In the genomic region with DNA sequence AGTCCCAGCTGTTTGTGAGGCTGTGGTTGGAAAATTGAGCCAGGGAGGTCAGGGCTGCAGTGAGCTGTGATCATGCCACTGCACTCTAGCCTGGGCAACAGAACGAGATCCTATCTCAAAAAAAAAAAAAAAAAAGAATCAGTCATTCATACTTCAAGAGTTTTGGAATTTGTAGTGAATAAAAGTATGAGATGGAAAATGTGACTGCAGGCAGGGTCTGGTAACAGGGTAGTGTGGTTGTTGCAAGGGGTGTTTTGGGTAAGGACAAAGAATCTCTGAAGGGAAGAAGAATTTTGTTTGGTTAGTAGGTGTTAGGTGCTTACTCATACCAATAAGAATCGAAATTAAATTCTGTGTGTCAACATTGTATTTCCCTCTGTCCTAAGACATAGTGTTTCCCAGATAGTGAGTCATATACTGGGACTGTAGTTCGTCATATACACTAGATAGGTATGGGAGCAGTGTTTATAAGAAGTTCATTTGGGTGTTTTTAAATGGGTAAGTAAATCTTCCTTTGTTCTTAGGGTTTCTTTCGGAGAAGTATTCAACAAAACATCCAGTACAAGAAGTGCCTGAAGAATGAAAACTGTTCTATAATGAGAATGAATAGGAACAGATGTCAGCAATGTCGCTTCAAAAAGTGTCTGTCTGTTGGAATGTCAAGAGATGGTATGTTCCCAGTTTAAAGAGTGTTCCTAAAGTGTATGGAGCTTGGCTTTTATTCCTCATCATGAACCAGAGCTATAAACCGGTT, we compare ENCODE assay signal across 11 cellular contexts. TPM values are rescaled to one million over a fixed set of nuclear protein-coding genes. Genes with fewer than 3 reads are reported as not detected.
A peak's percentile ranks its signal among the peaks of the same experiment; 100 is the strongest.
DNase-seq lines count a peak whose midpoint lies in the region; ATAC-seq, FAIRE-seq and TF ChIP-seq lines count a peak whose summit lies in the region.
"Had no signal": no experiment of that assay in that cellular context is flagged by ENCODE, and none has a peak within 500 bp of the region (broad histone marks: within the 10 kb centered on the region; RNA-seq: fewer than 3 reads in every experiment).

No MANE protein-coding gene starts in this region.

- peak overlapping the region; percentile 9 for H3K27ac ChIP-seq in subcutaneous abdominal adipose tissue (ENCODE audit: low read depth, low read length)

- DNase-seq in activated naive CD4-positive, alpha-beta T cell treated with anti-CD3 and anti-CD28 coated beads for 36 hours = peak; percentile 37
- no peak for DNase-seq in activated naive CD4-positive, alpha-beta T cell (lab: John Stamatoyannopoulos, UW)
- no peak for DNase-seq in activated B cell treated with CpG ODN at 0.5 μM for 24 hours
- DNase-seq in foreskin fibroblast = peak; percentile 77 to 83
- DNase-seq in DMS114 treated with DMSO at 0.1 percent for 48 hours (lab: John Stamatoyannopoulos, UW; ENCODE audit: unreplicated experiment) = no peak
- DNase-seq in activated CD4-positive, alpha-beta T cell treated with anti-CD3 and anti-CD28 coated beads, Interleukin-2, amount 10 ng/mL, durations not matched to agents 24 days and 14 days = no peak
- DNase-seq in GM12891 (ENCODE audit: insufficient read length, low spot score) = no peak
- DNase-seq: C1 segment of cervical spinal cord, Peyer's patch had no signal

- TF ChIP-seq POLR2A in GM12891 (IDR thresholded peaks at IDR 0.05; ENCODE audit: low read depth, low read length) = no peak

- H3K27ac Mint-ChIP-seq in activated naive CD4-positive, alpha-beta T cell treated with anti-CD3 and anti-CD28 coated beads for 36 hours = peak overlapping the region; percentile 4
- peak overlapping the region; percentile 4 for H3K27ac Mint-ChIP-seq in activated B cell treated with CpG ODN at 0.5 μM for 24 hours
- no peak overlapping the region for H3K27ac Mint-ChIP-seq in activated CD4-positive, alpha-beta T cell treated with anti-CD3 and anti-CD28 coated beads, Interleukin-2, amount 10 ng/mL, durations not matched to agents 24 days and 14 days
- H3K27ac Mint-ChIP-seq: dendritic cell treated with granulocyte-macrophage colony-stimulating factor and Interleukin-4, amounts not matched to agents 40 ng/mL and 50 ng/mL, for 4 days had no signal

- H3K4me3 ChIP-seq in foreskin fibroblast (ENCODE audit: low read depth in 1 of 2, low read length in 2 of 2) = no peak overlapping the region
- no peak overlapping the region for H3K4me3 ChIP-seq in subcutaneous abdominal adipose tissue (ENCODE audit: low read depth in 1 of 5, low read length in 5 of 5)
- H3K4me3 ChIP-seq: Peyer's patch had no signal

- peaks cover 0 to 7% (median 1%) of the 10 kb centered on the region in 5 donors for H3K4me1 ChIP-seq in subcutaneous abdominal adipose tissue (ENCODE audit: control insufficient read depth in 5 of 5, insufficient read depth in 5 of 5, low read length in 5 of 5)

- H3K9me3 Mint-ChIP-seq in activated naive CD4-positive, alpha-beta T cell treated with anti-CD3 and anti-CD28 coated beads for 36 hours = no peaks in the 10 kb centered on the region
- no peaks in the 10 kb centered on the region for H3K9me3 Mint-ChIP-seq in activated B cell treated with CpG ODN at 0.5 μM for 24 hours
- H3K9me3 Mint-ChIP-seq in activated CD4-positive, alpha-beta T cell treated with anti-CD3 and anti-CD28 coated beads, Interleukin-2, amount 10 ng/mL, durations not matched to agents 24 days and 14 days = no peaks in the 10 kb centered on the region
- H3K9me3 Mint-ChIP-seq: dendritic cell treated with granulocyte-macrophage colony-stimulating factor and Interleukin-4, amounts not matched to agents 40 ng/mL and 50 ng/mL, for 4 days had no signal

- no peaks in the 10 kb centered on the region for H3K9me3 ChIP-seq in subcutaneous abdominal adipose tissue (ENCODE audit: control insufficient read depth in 5 of 5, low read length in 5 of 5)
- H3K9me3 ChIP-seq: Peyer's patch had no signal

- H3K9ac ChIP-seq in subcutaneous abdominal adipose tissue (ENCODE audit: low read length in 5 of 5) = no peak overlapping the region

- POLR2A ChIA-PET in activated B cell treated with CpG ODN at 0.5 μM for 24 hours (lab: Charles Lee) = no interaction called here

- no peak for TF ChIP-seq CTCF in activated B cell treated with CpG ODN at 0.5 μM for 24 hours (IDR thresholded peaks at IDR 0.05)
- TF ChIP-seq CTCF in foreskin fibroblast (IDR thresholded peaks at IDR 0.05; ENCODE audit: low read depth, low read length) = no peak

- intact Hi-C loops in activated naive CD4-positive, alpha-beta T cell treated with anti-CD3 and anti-CD28 coated beads for 36 hours (cut with micrococcal nuclease) = loop anchor here (1.0 kb wide), 4 partner anchors 9 to 195 kb away; no protein-coding TSS in a partner anchor
- intact Hi-C loops in activated B cell treated with CpG ODN at 0.5 μM for 24 hours (cut with micrococcal nuclease) = no loop called here
- intact Hi-C loops in activated CD4-positive, alpha-beta T cell treated with anti-CD3 and anti-CD28 coated beads, Interleukin-2, amount 10 ng/mL, durations not matched to agents 24 days and 14 days (cut with micrococcal nuclease) = no loop called here

- CTCF ChIA-PET in activated naive CD4-positive, alpha-beta T cell treated with anti-CD3 and anti-CD28 coated beads for 36 hours (lab: Charles Lee) = no interaction called here
- CTCF ChIA-PET in activated B cell treated with CpG ODN at 0.5 μM for 24 hours (lab: Charles Lee) = no interaction called here

- no peak overlapping the region for H3K4me3 Mint-ChIP-seq in activated naive CD4-positive, alpha-beta T cell treated with anti-CD3 and anti-CD28 coated beads for 36 hours
- no peak overlapping the region for H3K4me3 Mint-ChIP-seq in activated B cell treated with CpG ODN at 0.5 μM for 24 hours
- no peak overlapping the region for H3K4me3 Mint-ChIP-seq in activated CD4-positive, alpha-beta T cell treated with anti-CD3 and anti-CD28 coated beads, Interleukin-2, amount 10 ng/mL, durations not matched to agents 24 days and 14 days
- H3K4me3 Mint-ChIP-seq: dendritic cell treated with granulocyte-macrophage colony-stimulating factor and Interleukin-4, amounts not matched to agents 40 ng/mL and 50 ng/mL, for 4 days had no signal

- ATAC-seq in activated B cell treated with CpG ODN at 0.5 μM for 24 hours (ENCODE audit: low read depth) = no peak

- peaks cover 27% of the 10 kb centered on the region for H3K4me1 Mint-ChIP-seq in activated naive CD4-positive, alpha-beta T cell treated with anti-CD3 and anti-CD28 coated beads for 36 hours (ENCODE audit: low read depth)
- peaks cover 11% of the 10 kb centered on the region for H3K4me1 Mint-ChIP-seq in activated B cell treated with CpG ODN at 0.5 μM for 24 hours
- peaks cover 5% of the 10 kb centered on the region for H3K4me1 Mint-ChIP-seq in activated CD4-positive, alpha-beta T cell treated with anti-CD3 and anti-CD28 coated beads, Interleukin-2, amount 10 ng/mL, durations not matched to agents 24 days and 14 days

- peaks cover 39 to 69% (median 54%) of the 10 kb centered on the region in 5 donors for H3K36me3 ChIP-seq in subcutaneous abdominal adipose tissue (ENCODE audit: control insufficient read depth in 5 of 5, insufficient read depth in 5 of 5, low read length in 5 of 5)

- FAIRE-seq in GM12891 (lab: Jason Lieb, UNC) = no peak

- peaks cover 12% of the 10 kb centered on the region for H3K36me3 Mint-ChIP-seq in activated naive CD4-positive, alpha-beta T cell treated with anti-CD3 and anti-CD28 coated beads for 36 hours (ENCODE audit: low read depth)
- peaks cover 78% of the 10 kb centered on the region for H3K36me3 Mint-ChIP-seq in activated B cell treated with CpG ODN at 0.5 μM for 24 hours (ENCODE audit: low read depth)
- H3K36me3 Mint-ChIP-seq in activated CD4-positive, alpha-beta T cell treated with anti-CD3 and anti-CD28 coated beads, Interleukin-2, amount 10 ng/mL, durations not matched to agents 24 days and 14 days (ENCODE audit: low read depth) = peaks cover 2% of the 10 kb centered on the region

- H3K27me3 ChIP-seq in subcutaneous abdominal adipose tissue (ENCODE audit: control insufficient read depth in 5 of 5, insufficient read depth in 4 of 5, low read length in 5 of 5) = no peaks in the 10 kb centered on the region
- H3K27me3 ChIP-seq: Peyer's patch had no signal

- H3K27me3 Mint-ChIP-seq in activated naive CD4-positive, alpha-beta T cell treated with anti-CD3 and anti-CD28 coated beads for 36 hours (ENCODE audit: low read depth) = no peaks in the 10 kb centered on the region
- no peaks in the 10 kb centered on the region for H3K27me3 Mint-ChIP-seq in activated B cell treated with CpG ODN at 0.5 μM for 24 hours
- no peaks in the 10 kb centered on the region for H3K27me3 Mint-ChIP-seq in activated CD4-positive, alpha-beta T cell treated with anti-CD3 and anti-CD28 coated beads, Interleukin-2, amount 10 ng/mL, durations not matched to agents 24 days and 14 days
- H3K27me3 Mint-ChIP-seq: dendritic cell treated with granulocyte-macrophage colony-stimulating factor and Interleukin-4, amounts not matched to agents 40 ng/mL and 50 ng/mL, for 4 days had no signal

TF ChIP-seq in GM12891, 5 proteins besides CTCF, POLR2A, EP300 and RAD21:
- TF ChIP-seq POLR2AphosphoS5 (IDR thresholded peaks at IDR 0.05; ENCODE audit: low read depth, low read length) (no peak), TAF1 (IDR thresholded peaks at IDR 0.05; ENCODE audit: low read depth, low read length) (no peak), POU2F2 (IDR thresholded peaks at IDR 0.05; ENCODE audit: low read depth, low read length) (no peak), SPI1 (IDR thresholded peaks at IDR 0.05; ENCODE audit: low read depth, low read length) (no peak), PAX5 (IDR thresholded peaks at IDR 0.05; ENCODE audit: insufficient read depth, low read length, severe bottlenecking) (no peak)

RNA-seq across cellular contexts. Expression of a gene that starts 14.2 kb away (rescaled TPM):
- 1 to 10 TPM; 6.0 to 7.0 TPM for total RNA-seq in activated naive CD4-positive, alpha-beta T cell treated with anti-CD3 and anti-CD28 coated beads for 36 hours
- total RNA-seq in activated B cell treated with CpG ODN at 0.5 μM for 24 hours = 20.6 and 25.0 TPM in 2 replicates
- 3.0 and 3.1 TPM in 2 replicates for total RNA-seq in activated CD4-positive, alpha-beta T cell treated with anti-CD3 and anti-CD28 coated beads, Interleukin-2, amount 10 ng/mL, durations not matched to agents 24 days and 14 days
- polyA plus RNA-seq in GM12891 (2012; ENCODE audit: low read depth, missing spikeins) = 1.6 TPM

RNA-seq across cellular contexts. Expression of a gene that starts 42.4 kb away (rescaled TPM):
- total RNA-seq in activated naive CD4-positive, alpha-beta T cell treated with anti-CD3 and anti-CD28 coated beads for 36 hours = 1,000 to 10,000 TPM; 2,861 to 2,959 TPM
- total RNA-seq in activated B cell treated with CpG ODN at 0.5 μM for 24 hours = 2,710 and 2,947 TPM in 2 replicates
- 1,840 and 1,850 TPM in 2 replicates for total RNA-seq in activated CD4-positive, alpha-beta T cell treated with anti-CD3 and anti-CD28 coated beads, Interleukin-2, amount 10 ng/mL, durations not matched to agents 24 days and 14 days
- polyA plus RNA-seq in GM12891 (2012; ENCODE audit: low read depth, missing spikeins) = 5,041 TPM

RNA-seq across cellular contexts. Expression of a gene that starts 42.5 kb away (rescaled TPM):
- 1 to 10 TPM; 2.4 to 3.1 TPM for total RNA-seq in activated naive CD4-positive, alpha-beta T cell treated with anti-CD3 and anti-CD28 coated beads for 36 hours
- total RNA-seq in activated B cell treated with CpG ODN at 0.5 μM for 24 hours = 3.4 and 4.8 TPM in 2 replicates
- 4.8 and 5.2 TPM in 2 replicates for total RNA-seq in activated CD4-positive, alpha-beta T cell treated with anti-CD3 and anti-CD28 coated beads, Interleukin-2, amount 10 ng/mL, durations not matched to agents 24 days and 14 days
- polyA plus RNA-seq in GM12891 (2012; ENCODE audit: low read depth, missing spikeins) = 5.7 TPM

Comparison
In these comparisons a context has a peak if more than half of its experiments do, and no peak if none do; other contexts are left out.
1. DNase-seq: peak in activated naive CD4-positive, alpha-beta T cell treated with anti-CD3 and anti-CD28 coated beads for 36 hours (single experiment) and foreskin fibroblast (2 of 2); none in activated naive CD4-positive, alpha-beta T cell (0 of 4), activated B cell treated with CpG ODN at 0.5 μM for 24 hours (single experiment), DMS114 treated with DMSO at 0.1 percent for 48 hours (single experiment), activated CD4-positive, alpha-beta T cell treated with anti-CD3 and anti-CD28 coated beads, Interleukin-2, amount 10 ng/mL, durations not matched to agents 24 days and 14 days (single experiment) and GM12891 (single experiment).